In the genomic region with DNA sequence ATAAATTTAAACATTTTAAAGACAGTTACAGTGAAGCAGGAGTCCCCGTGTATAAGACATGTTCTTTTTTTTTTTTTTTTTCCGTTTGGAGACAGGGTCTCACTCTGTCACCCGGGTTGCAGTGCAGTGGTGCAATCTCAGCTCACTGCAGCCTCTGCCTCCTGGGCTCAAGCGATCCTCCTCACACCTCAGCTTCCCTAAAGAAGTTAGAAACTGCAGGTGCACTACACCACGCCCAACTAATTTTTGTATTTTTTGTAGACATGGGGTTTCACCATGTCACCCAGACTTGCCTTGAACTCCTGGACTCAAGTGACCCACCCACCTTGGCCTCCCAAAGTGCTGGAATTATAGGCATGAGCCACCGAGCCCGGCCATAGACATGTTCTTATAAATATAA, we compare ENCODE assay signal across 14 cellular contexts. TPM values are rescaled to one million over a fixed set of nuclear protein-coding genes. Genes with fewer than 3 reads are reported as not detected.
DNase-seq lines count a peak whose midpoint lies in the region; ATAC-seq and TF ChIP-seq lines count a peak whose summit lies in the region.
"Had no signal": no experiment of that assay in that cellular context is flagged by ENCODE, and none has a peak within 500 bp of the region (broad histone marks: within the 10 kb centered on the region; RNA-seq: fewer than 3 reads in every experiment).

No MANE protein-coding gene starts in this region.

- no peaks in the 10 kb centered on the region for H3K4me1 ChIP-seq in psoas muscle
- H3K4me1 ChIP-seq: breast epithelium had no signal

- peak; percentile 8 for ATAC-seq in activated T-helper 17 cell treated with anti-CD3 and anti-CD28 coated beads, Interleukin-2, amount 50 U/mL, for 72 hours (replicated peaks)
- no peak for ATAC-seq in psoas muscle
- no peak for ATAC-seq in GM19035 (IDR thresholded peaks at IDR 0.05; ENCODE audit: unreplicated experiment)

- H3K27ac Mint-ChIP-seq in activated T-helper 17 cell treated with anti-CD3 and anti-CD28 coated beads, Interleukin-2, amount 50 U/mL, for 72 hours = peak overlapping the region; percentile 85
- H3K27ac Mint-ChIP-seq: nephron progenitor cell had no signal

- H3K27me3 Mint-ChIP-seq in activated T-helper 17 cell treated with anti-CD3 and anti-CD28 coated beads, Interleukin-2, amount 50 U/mL, for 72 hours = no peaks in the 10 kb centered on the region

- peaks cover 25% of the 10 kb centered on the region for H3K36me3 Mint-ChIP-seq in activated T-helper 17 cell treated with anti-CD3 and anti-CD28 coated beads, Interleukin-2, amount 50 U/mL, for 72 hours (ENCODE audit: low read depth)

- TF ChIP-seq CTCF in psoas muscle (IDR thresholded peaks at IDR 0.05) = no peak

- DNase-seq in GF-D8 (lab: John Stamatoyannopoulos, UW) = peak; percentile 18
- peak; percentile 26 for DNase-seq in Jurkat, Clone E6-1 (ENCODE audit: low read depth, low spot score)
- no peak for DNase-seq in psoas muscle
- no peak for DNase-seq in cortex of kidney (lab: John Stamatoyannopoulos, UW)
- no peak for DNase-seq in MV-4-11 (lab: John Stamatoyannopoulos, UW)
- DNase-seq: activated CD8-positive, alpha-beta memory T cell treated with anti-CD3 and anti-CD28 coated beads for 24 hours; DMS79; nephron progenitor cell had no signal

- WGBS in psoas muscle, 3 donors = 84 to 89% (median 86%) methylated on average over 7 of the region's 7 CpGs

- H3K9me3 Mint-ChIP-seq in activated T-helper 17 cell treated with anti-CD3 and anti-CD28 coated beads, Interleukin-2, amount 50 U/mL, for 72 hours = no peaks in the 10 kb centered on the region
- H3K9me3 Mint-ChIP-seq: nephron progenitor cell had no signal

- peaks cover 26% of the 10 kb centered on the region for H3K4me1 Mint-ChIP-seq in activated T-helper 17 cell treated with anti-CD3 and anti-CD28 coated beads, Interleukin-2, amount 50 U/mL, for 72 hours

- H3K9me3 ChIP-seq in psoas muscle = no peaks in the 10 kb centered on the region
- H3K9me3 ChIP-seq: breast epithelium had no signal

- no peak overlapping the region for H3K27ac ChIP-seq in psoas muscle
- H3K27ac ChIP-seq: breast epithelium had no signal

- intact Hi-C loops in psoas muscle (cut with DNase I) = no loop called here

- H3K36me3 ChIP-seq in psoas muscle (ENCODE audit: insufficient read depth in 1 of 2, low read depth in 1 of 2) = no peaks in the 10 kb centered on the region
- H3K36me3 ChIP-seq: breast epithelium had no signal

- H3K4me3 Mint-ChIP-seq in activated T-helper 17 cell treated with anti-CD3 and anti-CD28 coated beads, Interleukin-2, amount 50 U/mL, for 72 hours = peak overlapping the region; percentile 75
- H3K4me3 Mint-ChIP-seq: nephron progenitor cell had no signal

- peak overlapping the region; percentile 60 for H3K4me3 ChIP-seq in Jurkat, Clone E6-1 (ENCODE audit: low read length)
- H3K4me3 ChIP-seq in psoas muscle = peak overlapping the region; percentile 11
- H3K4me3 ChIP-seq: K562 had no signal

- H3K27me3 ChIP-seq in psoas muscle (ENCODE audit: insufficient read depth in 3 of 3, low read length in 2 of 3) = no peaks in the 10 kb centered on the region
- H3K27me3 ChIP-seq: breast epithelium had no signal

RNA-seq across cellular contexts. Expression of a gene that starts 3.0 kb away (rescaled TPM):
- 22.8 TPM for polyA plus RNA-seq in Jurkat, Clone E6-1 (2012; ENCODE audit: insufficient read depth, insufficient read length)
- 10 to 100 TPM; 18.5 to 20.7 TPM for total RNA-seq in activated T-helper 17 cell treated with anti-CD3 and anti-CD28 coated beads, Interleukin-2, amount 50 U/mL, for 72 hours
- total RNA-seq in psoas muscle = 1 to 10 TPM in 3 of 4 donors, under 1 TPM in 1; 0.85 to 2.9 (median 1.8) TPM
- polyA plus RNA-seq in psoas muscle = 1 to 10 TPM in 1 of 3 donors, under 1 TPM in 2; 0.51 to 1.2 (median 0.53) TPM
- total RNA-seq: H1, SK-MEL-5 had no signal
- polyA plus RNA-seq: H1 had no signal

RNA-seq across cellular contexts. Expression of a gene that starts 10.5 kb away (rescaled TPM):
- 20.6 TPM for polyA plus RNA-seq in Jurkat, Clone E6-1 (2012; ENCODE audit: insufficient read depth, insufficient read length)
- 10 to 100 TPM; 11.7 to 21.8 TPM for total RNA-seq in activated T-helper 17 cell treated with anti-CD3 and anti-CD28 coated beads, Interleukin-2, amount 50 U/mL, for 72 hours
- 1 to 10 TPM in 2 of 4 donors, under 1 TPM in 2; 0.50 to 1.7 (median 1.2) TPM for total RNA-seq in psoas muscle
- polyA plus RNA-seq in psoas muscle = under 1 TPM; 0.34 to 0.85 (median 0.47) TPM
- total RNA-seq: H1 had no signal
- polyA plus RNA-seq: H1 had no signal

RNA-seq across cellular contexts. Expression of a gene that starts 13.8 kb away (rescaled TPM):
- polyA plus RNA-seq in Jurkat, Clone E6-1 (2012; ENCODE audit: insufficient read depth, insufficient read length) = 0.44 TPM
- total RNA-seq in activated T-helper 17 cell treated with anti-CD3 and anti-CD28 coated beads, Interleukin-2, amount 50 U/mL, for 72 hours = under 1 TPM; 0.26 to 0.42 TPM
- total RNA-seq in psoas muscle = not detected
- polyA plus RNA-seq in psoas muscle = under 1 TPM in 2 of 3 donors, not detected in 1; 0.03 to 0.10 TPM
- total RNA-seq: H1, K562 had no signal
- polyA plus RNA-seq: H1 had no signal

Comparison
In these comparisons a context has a peak if more than half of its experiments do, and no peak if none do; other contexts are left out.
1. DNase-seq: peak in GF-D8 (single experiment) and Jurkat, Clone E6-1 (single experiment); none in psoas muscle (0 of 2), cortex of kidney (single experiment) and MV-4-11 (single experiment).
2. RNA of a gene that starts 3.0 kb away (total RNA-seq): 18.5 to 20.7 TPM in activated T-helper 17 cell treated with anti-CD3 and anti-CD28 coated beads, Interleukin-2, amount 50 U/mL, for 72 hours; 0.85 to 2.9 TPM in psoas muscle; every median in the first group is over 4 times any median in the second.
3. RNA of a gene that starts 10.5 kb away (total RNA-seq): 11.7 to 21.8 TPM in activated T-helper 17 cell treated with anti-CD3 and anti-CD28 coated beads, Interleukin-2, amount 50 U/mL, for 72 hours; 0.50 to 1.7 TPM in psoas muscle; every median in the first group is over 4 times any median in the second.